Comparison of ENCODE assay signal across 17 cellular contexts in the genomic region with DNA sequence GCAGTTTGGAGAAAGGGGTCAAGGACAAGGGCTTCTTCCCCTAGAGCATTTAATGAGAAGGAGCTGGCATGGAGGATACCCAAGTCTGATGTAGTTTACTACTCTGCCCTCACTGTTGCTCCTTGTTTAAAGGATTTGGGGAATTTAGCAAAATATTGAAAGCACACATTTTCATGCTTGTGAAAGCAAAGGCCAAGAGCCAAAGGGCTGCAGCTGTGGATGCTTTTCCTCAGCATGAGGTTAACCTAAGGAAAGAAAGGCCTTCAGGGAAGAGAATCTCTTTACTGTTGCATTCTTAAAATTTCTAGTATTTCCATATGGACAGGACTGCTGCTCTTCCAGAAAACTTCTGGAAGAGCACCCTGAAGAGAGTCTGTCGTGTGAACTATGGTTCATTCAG. TPM values are rescaled to one million over a fixed set of nuclear protein-coding genes. Genes with fewer than 3 reads are reported as not detected.
DNase-seq lines count a peak whose midpoint lies in the region; ATAC-seq and TF ChIP-seq lines count a peak whose summit lies in the region.
"Had no signal": no experiment of that assay in that cellular context is flagged by ENCODE, and none has a peak within 500 bp of the region (broad histone marks: within the 10 kb centered on the region; RNA-seq: fewer than 3 reads in every experiment).

No MANE protein-coding gene starts in this region.

- H3K36me3 ChIP-seq in adipocyte (ENCODE audit: control insufficient read depth, insufficient read depth, low read length, severe bottlenecking) (no peaks in the 10 kb centered on the region), psoas muscle (ENCODE audit: insufficient read depth in 1 of 2, low read depth in 1 of 2) (no peaks in the 10 kb centered on the region)
- H3K36me3 ChIP-seq: BE2C had no signal

- H3K27me3 ChIP-seq in adipocyte (replicated peaks; ENCODE audit: control insufficient read depth, insufficient read depth, low read length) (no peaks in the 10 kb centered on the region), dorsolateral prefrontal cortex (no peaks in the 10 kb centered on the region), psoas muscle (ENCODE audit: insufficient read depth in 3 of 3, low read length in 2 of 3) (no peaks in the 10 kb centered on the region)
- H3K27me3 ChIP-seq: BE2C had no signal

- H3K27me3 Mint-ChIP-seq in mesothelial cell of epicardium (ENCODE audit: low read depth) (no peaks in the 10 kb centered on the region), type B pancreatic cell (no peaks in the 10 kb centered on the region)

- no peaks in the 10 kb centered on the region for H3K9me3 ChIP-seq in adipocyte (ENCODE audit: control insufficient read depth, low read length)
- no peaks in the 10 kb centered on the region for H3K9me3 ChIP-seq in psoas muscle
- H3K9me3 ChIP-seq: BE2C had no signal

- H3K27ac Mint-ChIP-seq in mesothelial cell of epicardium (peak overlapping the region; percentile 10), type B pancreatic cell (peak overlapping the region; percentile 17)
- H3K27ac Mint-ChIP-seq: CD4-positive, alpha-beta T cell had no signal

- H3K4me1 ChIP-seq in adipocyte (ENCODE audit: control insufficient read depth, insufficient read depth, low read length) (peaks cover 27% of the 10 kb centered on the region), psoas muscle (peaks cover 8% of the 10 kb centered on the region)
- H3K4me1 ChIP-seq: BE2C had no signal

- no peak for TF ChIP-seq CTCF in dorsolateral prefrontal cortex (IDR thresholded peaks at IDR 0.05 in 54 of 56, conservative IDR thresholded peaks at IDR 0.05 in 2 of 56; ENCODE audit: low read depth in 1 of 56, partially characterized antibody in 56 of 56)
- no peak for TF ChIP-seq CTCF in mesothelial cell of epicardium (IDR thresholded peaks at IDR 0.05; ENCODE audit: unreplicated experiment)
- no peak for TF ChIP-seq CTCF in type B pancreatic cell (conservative IDR thresholded peaks at IDR 0.05)
- TF ChIP-seq CTCF in psoas muscle (IDR thresholded peaks at IDR 0.05): no peak

- H3K4me3 ChIP-seq in adipocyte (ENCODE audit: low read length): no peak overlapping the region
- H3K4me3 ChIP-seq in dorsolateral prefrontal cortex: no peak overlapping the region
- H3K4me3 ChIP-seq in psoas muscle: no peak overlapping the region

- 23 to 55% (median 41%) methylated on average over 1 of the region's 1 CpG for WGBS in psoas muscle, 3 donors

- intact Hi-C loops in dorsolateral prefrontal cortex (cut with DNase I) (loop anchor here in 1 of 2 donors (10.0 kb wide), 1 partner anchor 48 kb away; the partner anchor contains the start of gene SASH1), psoas muscle (cut with DNase I) (no loop called here)

- H3K4me1 Mint-ChIP-seq in mesothelial cell of epicardium (peaks cover 4% of the 10 kb centered on the region), type B pancreatic cell (ENCODE audit: unreplicated experiment) (peaks cover 38% of the 10 kb centered on the region)

- H3K4me3 Mint-ChIP-seq in mesothelial cell of epicardium: no peak overlapping the region
- H3K4me3 Mint-ChIP-seq in type B pancreatic cell: no peak overlapping the region
- H3K4me3 Mint-ChIP-seq: CD4-positive, alpha-beta T cell had no signal

- H3K36me3 Mint-ChIP-seq in mesothelial cell of epicardium (no peaks in the 10 kb centered on the region), type B pancreatic cell (peaks cover 4% of the 10 kb centered on the region)

- H3K9ac ChIP-seq in adipocyte (ENCODE audit: low read length): no peak overlapping the region

- ATAC-seq in GM19328 (IDR thresholded peaks at IDR 0.05; ENCODE audit: unreplicated experiment) (no peak), psoas muscle (no peak)

- H3K9me3 Mint-ChIP-seq in mesothelial cell of epicardium (no peaks in the 10 kb centered on the region), type B pancreatic cell (no peaks in the 10 kb centered on the region)
- H3K9me3 Mint-ChIP-seq: CD4-positive, alpha-beta T cell had no signal

- DNase-seq in adipocyte (ENCODE audit: low read depth) (peak; percentile 23), dorsolateral prefrontal cortex (no peak), mesothelial cell of epicardium (ENCODE audit: low spot score in 2 of 2, unreplicated experiment in 2 of 2) (no peak), type B pancreatic cell (ENCODE audit: extremely low spot score, unreplicated experiment) (no peak), cerebellar cortex (ENCODE audit: low spot score) (no peak), psoas muscle (no peak)
- DNase-seq: BE2C; CD4-positive, alpha-beta T cell; NCI-H1105 treated with DMSO at 0.1 percent for 48 hours; NCI-H187 treated with DMSO at 0.1 percent for 48 hours; NCI-H2171; NCI-H446; NCI-H774; RPMI8226; SIG-M5 had no signal

- peak overlapping the region in 51 of 59 donors; percentile 0 to 97 (median 87) for H3K27ac ChIP-seq in dorsolateral prefrontal cortex
- H3K27ac ChIP-seq in psoas muscle: no peak overlapping the region
- H3K27ac ChIP-seq: HL-60 had no signal

RNA-seq across cellular contexts. Expression of gene SASH1, which starts 45.9 kb away (rescaled TPM):
- total RNA-seq in dorsolateral prefrontal cortex (100 to 1,000 TPM in 105 of 120 experiments, 10 to 100 TPM in 15; 67.5 to 387 (median 117) TPM), mesothelial cell of epicardium (24.0 to 30.2 TPM (median 28.7 TPM) in 3 replicates), type B pancreatic cell (ENCODE audit: low replicate concordance) (61.3 and 99.9 TPM in 2 replicates), psoas muscle (10 to 100 TPM; 13.0 to 26.1 (median 23.0) TPM)
- 1 to 10 TPM; 5.0 to 6.1 (median 5.1) TPM for polyA plus RNA-seq in psoas muscle
